Comparison of ENCODE assay signal across 10 cellular contexts in genomic region chr10:129035052-129035805, GRCh38.
DNase-seq lines count a peak whose midpoint lies in the region; ATAC-seq, FAIRE-seq and TF ChIP-seq lines count a peak whose summit lies in the region.
"Had no signal": no experiment of that assay in that cellular context is flagged by ENCODE, and none has a peak within 500 bp of the region (broad histone marks: within the 10 kb centered on the region; RNA-seq: fewer than 3 reads in every experiment).

No MANE protein-coding gene starts in this region.

- intact Hi-C loops in activated CD4-positive, alpha-beta memory T cell treated with anti-CD3 and anti-CD28 coated beads for 36 hours (cut with micrococcal nuclease) = loop anchor here (5.0 kb wide), 1 partner anchor 927 kb away; the partner anchor contains the start of gene EBF3
- intact Hi-C loops in endothelial cell of umbilical vein (cut with micrococcal nuclease) = loop anchor here (1.0 to 10.0 kb wide), 9 partner anchors 11 to 770 kb away; partner anchors contain the start of gene MGMT

- no peak overlapping the region for H2AFZ ChIP-seq in GM23248
- peak overlapping the region; percentile 89 for H2AFZ ChIP-seq in endothelial cell of umbilical vein (ENCODE audit: low read depth, low read length)

- H3K27ac ChIP-seq in GM23248 (no peak overlapping the region), endothelial cell of umbilical vein (ENCODE audit: insufficient read depth, low read depth, low read length) (peak overlapping the region; percentile 59), RWPE1 (no peak overlapping the region)

- H3K36me3 ChIP-seq in GM23248 (ENCODE audit: low read depth) (no peaks in the 10 kb centered on the region), endothelial cell of umbilical vein (ENCODE audit: control insufficient read depth in 2 of 2, extremely low read depth in 1 of 2, insufficient read depth in 2 of 2, low read length in 2 of 2) (no peaks in the 10 kb centered on the region)

- CTCF ChIA-PET in activated CD4-positive, alpha-beta memory T cell treated with anti-CD3 and anti-CD28 coated beads for 36 hours (lab: Charles Lee) = interaction anchor here (0.5 kb wide), 1 partner anchor 927 kb away, joined by 5 read pairs; no protein-coding TSS in a partner anchor
- CTCF ChIA-PET in endothelial cell of umbilical vein (lab: Charles Lee) (interaction anchor here (0.5 to 6.0 kb wide), 12 partner anchors 8 to 1092 kb away, joined by 3 to 98 read pairs (median 4); partner anchors contain the start of gene C10orf143), RWPE1 (lab: Yijun Ruan, JAX) (no interaction called here)

- no peak overlapping the region for H3K4me3 ChIP-seq in GM23248
- H3K4me3 ChIP-seq in endothelial cell of umbilical vein (replicated peaks in 1 of 3; ENCODE audit: insufficient read depth in 1 of 3, low read depth in 1 of 3, low read length in 3 of 3) = peak overlapping the region in 1 of 3 experiments; percentile 3

- H3K9me1 ChIP-seq in endothelial cell of umbilical vein (replicated peaks; ENCODE audit: control insufficient read depth, extremely low read depth, insufficient read depth, low read length) = no peaks in the 10 kb centered on the region

- TF ChIP-seq CTCF in endothelial cell of umbilical vein (IDR thresholded peaks at IDR 0.05; ENCODE audit: extremely low read depth in 1 of 2, insufficient read depth in 1 of 2, low read depth in 1 of 2, low read length in 2 of 2) = no peak
- TF ChIP-seq CTCF in RWPE1 (conservative IDR thresholded peaks at IDR 0.05; ENCODE audit: low read depth) = no peak

- peak; percentile 90 for FAIRE-seq in endothelial cell of umbilical vein (lab: Jason Lieb, UNC)

- H3K79me2 ChIP-seq in GM23248 (ENCODE audit: insufficient read depth) = no peaks in the 10 kb centered on the region
- no peaks in the 10 kb centered on the region for H3K79me2 ChIP-seq in endothelial cell of umbilical vein (ENCODE audit: control insufficient read depth, insufficient read depth, low read length)

- POLR2A ChIA-PET in activated CD4-positive, alpha-beta memory T cell treated with anti-CD3 and anti-CD28 coated beads for 36 hours (lab: Charles Lee) = no interaction called here
- POLR2A ChIA-PET in endothelial cell of umbilical vein (lab: Charles Lee) = interaction anchor here (0.8 to 0.9 kb wide), 2 partner anchors 12 to 1075 kb away, joined by 3 read pairs; no protein-coding TSS in a partner anchor
- POLR2A ChIA-PET in RWPE1 (lab: Yijun Ruan, JAX; ENCODE audit: low non-redundant PET) = no interaction called here

- no peaks in the 10 kb centered on the region for H4K20me1 ChIP-seq in GM23248 (ENCODE audit: insufficient read depth)
- no peaks in the 10 kb centered on the region for H4K20me1 ChIP-seq in endothelial cell of umbilical vein (replicated peaks; ENCODE audit: control insufficient read depth, extremely low read depth, insufficient read depth, low read length)

- no TSS peak for BruUV-seq in endothelial cell of umbilical vein (replicated peaks; lab: Mats Ljungman, UMichigan)

- H3K9me3 ChIP-seq in GM23248 (ENCODE audit: low read depth) (no peaks in the 10 kb centered on the region), endothelial cell of umbilical vein (replicated peaks; ENCODE audit: control insufficient read depth, insufficient read depth, low read length) (no peaks in the 10 kb centered on the region)

- no peaks in the 10 kb centered on the region for H3K36me3 Mint-ChIP-seq in activated CD4-positive, alpha-beta memory T cell treated with anti-CD3 and anti-CD28 coated beads for 36 hours

- ATAC-seq in GM19397 (IDR thresholded peaks at IDR 0.05; ENCODE audit: unreplicated experiment) (no peak), GM21526 (IDR thresholded peaks at IDR 0.05; ENCODE audit: low FRiP score, unreplicated experiment) (no peak), GM19455 (IDR thresholded peaks at IDR 0.05; ENCODE audit: unreplicated experiment) (no peak)

- no peak for TF ChIP-seq POLR2A in endothelial cell of umbilical vein (IDR thresholded peaks at IDR 0.05; ENCODE audit: low read depth, low read length)

- no peaks in the 10 kb centered on the region for H3K4me1 ChIP-seq in GM23248 (ENCODE audit: insufficient read depth)
- H3K4me1 ChIP-seq in endothelial cell of umbilical vein (ENCODE audit: control insufficient read depth, extremely low read depth, insufficient read depth, low read length) = peaks cover 38% of the 10 kb centered on the region

- H3K27ac Mint-ChIP-seq in activated CD4-positive, alpha-beta memory T cell treated with anti-CD3 and anti-CD28 coated beads for 36 hours = peak overlapping the region; percentile 68

- H3K4me3 Mint-ChIP-seq in activated CD4-positive, alpha-beta memory T cell treated with anti-CD3 and anti-CD28 coated beads for 36 hours = peak overlapping the region; percentile 45

- H3K9me2 ChIP-seq in GM23248 (ENCODE audit: insufficient read depth) = no peaks in the 10 kb centered on the region

- H3K4me1 Mint-ChIP-seq in activated CD4-positive, alpha-beta memory T cell treated with anti-CD3 and anti-CD28 coated beads for 36 hours (ENCODE audit: low read depth) = peaks cover 23% of the 10 kb centered on the region

- H3F3A ChIP-seq in GM23248 (ENCODE audit: insufficient read depth) = no peaks in the 10 kb centered on the region

- 11 to 14% methylated on average over 24 of the region's 24 CpGs for WGBS in GM23248 (ENCODE audit: low coverage in 1 of 2, low lambda C conversion rate in 2 of 2, missing lambda C conversion rate in 2 of 2), 2 experiments

- H3K4me2 ChIP-seq in GM23248 (ENCODE audit: unreplicated experiment) (no peak overlapping the region), endothelial cell of umbilical vein (ENCODE audit: insufficient read depth, low read length) (peak overlapping the region; percentile 68)

- no peaks in the 10 kb centered on the region for H3K9me3 Mint-ChIP-seq in activated CD4-positive, alpha-beta memory T cell treated with anti-CD3 and anti-CD28 coated beads for 36 hours

- H3K27me3 ChIP-seq in GM23248 (replicated peaks; ENCODE audit: insufficient read depth) = 0 out of 2 replicates have a peak, but pooled peaks cover 8% of the 10 kb centered on the region
- H3K27me3 ChIP-seq in endothelial cell of umbilical vein (ENCODE audit: control insufficient read depth in 2 of 2, insufficient read depth in 2 of 2, low read length in 2 of 2) = no peaks in the 10 kb centered on the region

- no peak overlapping the region for H3K9ac ChIP-seq in GM23248
- peak overlapping the region; percentile 2 for H3K9ac ChIP-seq in endothelial cell of umbilical vein (replicated peaks; ENCODE audit: extremely low read depth, insufficient read depth, low read length)

- H3K27me3 Mint-ChIP-seq in activated CD4-positive, alpha-beta memory T cell treated with anti-CD3 and anti-CD28 coated beads for 36 hours = no peaks in the 10 kb centered on the region

- dilution Hi-C loops in endothelial cell of umbilical vein (cut with MboI; ENCODE audit: extremely low pct_ligation_motif_present, low sequenced_read_pairs) = no loop called here

- in situ Hi-C loops in GM23248 (cut with MboI) = loop anchor here (25.0 kb wide), 1 partner anchor 927 kb away; the partner anchor contains the start of gene EBF3

- DNase-seq in GM23248 = peak; percentile 19
- DNase-seq in activated CD4-positive, alpha-beta memory T cell treated with anti-CD3 and anti-CD28 coated beads for 36 hours = peak; percentile 63
- DNase-seq in endothelial cell of umbilical vein (ENCODE audit: low read depth, low spot score) = peak; percentile 90
- DNase-seq in stimulated activated CD4-positive, alpha-beta T cell treated with anti-CD3 and anti-CD28 coated beads, Interleukin-4, amount 100 ng/mL, for 24 hours = peak; percentile 22
- no peak for DNase-seq in RWPE1 (ENCODE audit: low spot score)
- DNase-seq: EL, NCI-H1417 treated with DMSO at 0.1 percent for 48 hours had no signal

TF ChIP-seq in endothelial cell of umbilical vein, 7 proteins besides CTCF, POLR2A, EP300 and RAD21:
- TF ChIP-seq POLR2AphosphoS5 (IDR thresholded peaks at IDR 0.05; ENCODE audit: insufficient read depth, low read depth, low read length) = no peak
- TF ChIP-seq EZH2 (IDR thresholded peaks at IDR 0.05; ENCODE audit: borderline replicate concordance, low read depth, low read length, severe bottlenecking) = no peak
- peak; percentile 60 for TF ChIP-seq JUN (IDR thresholded peaks at IDR 0.05; ENCODE audit: borderline replicate concordance, insufficient read depth, insufficient read length, low read depth)
- TF ChIP-seq FOS (IDR thresholded peaks at IDR 0.05; ENCODE audit: borderline replicate concordance, insufficient read depth, low read length) = peak; percentile 71
- no peak for TF ChIP-seq MYC (IDR thresholded peaks at IDR 0.05; ENCODE audit: low read depth, low read length)
- TF ChIP-seq MAX (IDR thresholded peaks at IDR 0.05; ENCODE audit: insufficient read depth, insufficient read length) = no peak
- TF ChIP-seq GATA2 (IDR thresholded peaks at IDR 0.05; ENCODE audit: insufficient read depth, insufficient read length, low read depth, low read length) = no peak
